Comparison of ENCODE assay signal across 12 cellular contexts in the genomic region with DNA sequence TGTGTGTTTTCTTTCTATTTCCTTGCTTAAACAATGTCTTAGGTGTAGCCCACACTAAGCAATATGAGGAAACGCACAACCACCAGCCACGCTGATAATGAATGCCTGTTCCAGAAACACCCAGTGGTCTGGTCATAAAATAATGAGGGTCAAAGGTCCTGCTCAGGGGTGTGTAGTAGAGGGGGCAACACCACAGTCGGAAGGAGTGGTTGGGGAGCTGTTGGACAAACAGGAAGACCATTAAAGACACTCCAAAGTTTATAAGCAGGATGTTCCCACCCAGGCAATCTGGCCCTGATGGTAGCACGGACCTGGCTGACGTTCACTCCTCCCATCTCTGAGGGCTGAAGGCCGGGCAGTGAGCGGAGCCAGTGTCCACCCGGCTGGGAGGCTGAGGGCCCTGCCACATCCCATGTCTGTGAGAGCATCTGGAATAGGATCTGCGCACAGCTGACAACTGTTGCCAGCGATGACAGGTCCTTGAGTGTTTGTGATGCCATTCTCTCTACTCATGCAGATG. TPM values are rescaled to one million over a fixed set of nuclear protein-coding genes. Genes with fewer than 3 reads are reported as not detected.
DNase-seq lines count a peak whose midpoint lies in the region; ATAC-seq, FAIRE-seq and TF ChIP-seq lines count a peak whose summit lies in the region.
"Had no signal": no experiment of that assay in that cellular context is flagged by ENCODE, and none has a peak within 500 bp of the region (broad histone marks: within the 10 kb centered on the region; RNA-seq: fewer than 3 reads in every experiment).

No MANE protein-coding gene starts in this region.

- H3K4me1 ChIP-seq in duodenal mucosa (ENCODE audit: control insufficient read depth in 1 of 2, insufficient read depth in 2 of 2, low read length in 2 of 2) (peaks cover 19 to 23% of the 10 kb centered on the region in 2 donors), HepG2 (ENCODE audit: insufficient read depth, low read length) (peaks cover 9% of the 10 kb centered on the region), stomach (peaks cover 0 to 15% (median 2%) of the 10 kb centered on the region in 4 donors)

- no peak for TF ChIP-seq POLR2A in HepG2 (IDR thresholded peaks at IDR 0.05; ENCODE audit: insufficient read depth in 1 of 2, low read depth in 2 of 2, low read length in 2 of 2)
- no peak for TF ChIP-seq POLR2A in stomach (IDR thresholded peaks at IDR 0.05)

- no peak for TF ChIP-seq RAD21 in HepG2 (CRISPR knock-in tag; IDR thresholded peaks at IDR 0.05)

- peak overlapping the region; percentile 77 for H3K27ac ChIP-seq in duodenal mucosa (ENCODE audit: low read depth, low read length)
- no peak overlapping the region for H3K27ac ChIP-seq in HepG2 (ENCODE audit: extremely low read length, insufficient read depth, low read length)
- H3K27ac ChIP-seq in stomach, result peak overlapping the region in 4 of 5 donors; percentile 60 to 79 (median 70)

- H3K79me2 ChIP-seq in HepG2 (ENCODE audit: insufficient read depth, low read length), result no peaks in the 10 kb centered on the region

- no TSS peak for BruUV-seq in HepG2 (replicated peaks; lab: Mats Ljungman, UMichigan)

- no peak for TF ChIP-seq CTCF in HepG2 (CRISPR knock-in tag; IDR thresholded peaks at IDR 0.05)
- no peak for TF ChIP-seq CTCF in stomach (IDR thresholded peaks at IDR 0.05)

- 42% methylated on average over 5 of the region's 10 CpGs for WGBS in HepG2 (ENCODE audit: low lambda C conversion rate)
- 67 to 79% (median 71%) methylated on average over 10 of the region's 10 CpGs for WGBS in stomach, 5 donors

- H3K36me3 ChIP-seq in duodenal mucosa (ENCODE audit: control insufficient read depth in 1 of 2, insufficient read depth in 2 of 2, low read length in 2 of 2) (no peaks in the 10 kb centered on the region), HepG2 (replicated peaks in 1 of 2; ENCODE audit: control insufficient read depth in 1 of 2, insufficient read depth in 2 of 2, low read length in 2 of 2) (no peaks in the 10 kb centered on the region), stomach (no peaks in the 10 kb centered on the region)

- no peak overlapping the region for H3K4me2 ChIP-seq in HepG2 (ENCODE audit: low read depth, low read length)

- intact Hi-C loops in HepG2 (cut with micrococcal nuclease; ENCODE audit: unreplicated experiment) (loop anchor here (10.0 kb wide), 1 partner anchor 676 kb away; no protein-coding TSS in a partner anchor), stomach (cut with DNase I; ENCODE audit: low total_unique reads) (loop anchor here (5.0 kb wide), 1 partner anchor 172 kb away; no protein-coding TSS in a partner anchor)

- peak; percentile 71 for ATAC-seq in HepG2
- no peak for ATAC-seq in GM21447 (IDR thresholded peaks at IDR 0.05; ENCODE audit: unreplicated experiment)
- ATAC-seq in GM19395 (IDR thresholded peaks at IDR 0.05; ENCODE audit: unreplicated experiment), result no peak
- ATAC-seq: HCT116 had no signal

- no peaks in the 10 kb centered on the region for H3K27me3 ChIP-seq in duodenal mucosa (ENCODE audit: control insufficient read depth in 1 of 2, insufficient read depth in 2 of 2, low read length in 2 of 2)
- peaks cover 3 to 7% of the 10 kb centered on the region in 2 experiments; a peak in 3 of 5 replicates for H3K27me3 ChIP-seq in HepG2 (ENCODE audit: control insufficient read depth in 1 of 2, insufficient read depth in 2 of 2, low read length in 2 of 2)
- no peaks in the 10 kb centered on the region for H3K27me3 ChIP-seq in stomach

- CTCF ChIA-PET in HepG2 (lab: Yijun Ruan, JAX; ENCODE audit: low intra/inter-chr PET ratio, low total read pairs), result no interaction called here

- DNase-seq in HTR-8/SVneo (ENCODE audit: insufficient read length, low spot score), result no peak
- DNase-seq in HepG2 (ENCODE audit: low spot score), result no peak
- DNase-seq in stomach, result no peak
- no peak for DNase-seq in NCI-H510A (lab: John Stamatoyannopoulos, UW)
- DNase-seq in NAMALWA (ENCODE audit: low spot score), result no peak
- DNase-seq: caudate nucleus, NCI-H2107 had no signal

- POLR2A ChIA-PET in HepG2 (lab: Yijun Ruan, JAX), result no interaction called here

- FAIRE-seq in HTR-8/SVneo (lab: Jason Lieb, UNC) (peak; percentile 20), HepG2 (lab: Jason Lieb, UNC) (no peak)
- FAIRE-seq: D721Med had no signal

- H3K9ac ChIP-seq in duodenal mucosa (ENCODE audit: low read depth in 1 of 2, low read length in 2 of 2) (peak overlapping the region in 1 of 2 donors; percentile 8), HepG2 (ENCODE audit: insufficient read depth, low read depth, low read length) (no peak overlapping the region)

- in situ Hi-C loops in HepG2 (cut with HindIII; ENCODE audit: extremely low pct_ligation_motif_present, low pct_unique_long_range_greater_than_20kb), result no loop called here

- H4K20me1 ChIP-seq in HepG2 (ENCODE audit: insufficient read depth, low read length), result no peaks in the 10 kb centered on the region

- no peaks in the 10 kb centered on the region for H3K9me3 ChIP-seq in duodenal mucosa (ENCODE audit: control insufficient read depth in 1 of 2, low read length in 2 of 2)
- H3K9me3 ChIP-seq in HepG2 (ENCODE audit: low read length), result no peaks in the 10 kb centered on the region
- no peaks in the 10 kb centered on the region for H3K9me3 ChIP-seq in stomach

- H2AFZ ChIP-seq in HepG2 (ENCODE audit: low read length), result no peak overlapping the region

- TF ChIP-seq EP300 in HepG2 (IDR thresholded peaks at IDR 0.05; ENCODE audit: low read depth in 2 of 2, low read length in 2 of 2) (no peak), HepG2 (CRISPR knock-in tag; IDR thresholded peaks at IDR 0.05; ENCODE audit: borderline replicate concordance) (no peak), stomach (IDR thresholded peaks at IDR 0.05) (no peak)

- H3K4me3 ChIP-seq in duodenal mucosa (ENCODE audit: low read depth in 1 of 2, low read length in 2 of 2) (no peak overlapping the region), HepG2 (replicated peaks in 1 of 3; ENCODE audit: insufficient read depth in 1 of 3, low read depth in 2 of 3, low read length in 3 of 3) (no peak overlapping the region), stomach (no peak overlapping the region)

TF ChIP-seq in HepG2, 621 proteins besides CTCF, POLR2A, EP300 and RAD21 (continues in another document):
- TF ChIP-seq SMARCE1 (IDR thresholded peaks at IDR 0.05; ENCODE audit: borderline replicate concordance), result no peak

RNA-seq across cellular contexts. Expression of a gene that starts 7.7 kb away (rescaled TPM):
- total RNA-seq in HepG2 (2016; rRNA removed; fragmentation: Illumina TruSeq; extraction: Trizol) (not detected in 2 replicates), stomach (1 to 10 TPM in 2 of 5 donors, under 1 TPM in 2, not detected in 1; under 0.01 to 1.2 (median 0.62) TPM)
- not detected in 2 replicates for total RNA-seq in HepG2 (2016; cell fraction: cytosol; rRNA removed; fragmentation: Illumina TruSeq; extraction: Trizol; ENCODE audit: low read depth)
- 0.02 TPM in 1 of 2 replicates, not detected in the other for total RNA-seq in HepG2 (2016; cell fraction: insoluble cytoplasmic fraction; rRNA removed; fragmentation: Illumina TruSeq; extraction: Trizol)
- 0.03 TPM in 1 of 2 replicates, not detected in the other for total RNA-seq in HepG2 (2016; cell fraction: membrane; rRNA removed; fragmentation: Illumina TruSeq; extraction: Trizol)
- total RNA-seq in HepG2 (2016; cell fraction: nucleus; rRNA removed; fragmentation: Illumina TruSeq; extraction: Trizol), result 0.06 TPM in 1 of 2 replicates, not detected in the other
- polyA plus RNA-seq in HepG2 (2011; rRNA removed) (0.01 TPM in 2 replicates), stomach (under 1 TPM in 2 of 3 donors, not detected in 1; 0.03 to 0.06 TPM)
- 0.04 TPM in 1 of 2 replicates, not detected in the other for polyA plus RNA-seq in HepG2 (2011; cell fraction: cytosol; rRNA removed)
- 0.09 and 0.11 TPM in 2 replicates for polyA plus RNA-seq in HepG2 (2011; cell fraction: nucleus; rRNA removed)
- 0.03 TPM in 1 of 2 replicates, not detected in the other for polyA plus RNA-seq in HepG2 (2012)
- not detected in 2 replicates for polyA plus RNA-seq in HepG2 (2016; cell fraction: cytosol; fragmentation: Illumina TruSeq; extraction: Trizol; ENCODE audit: low read depth)
- polyA plus RNA-seq in HepG2 (2016; cell fraction: insoluble cytoplasmic fraction; fragmentation: Illumina TruSeq; extraction: Trizol; ENCODE audit: low read depth), result not detected in 2 replicates
- polyA plus RNA-seq in HepG2 (2016; cell fraction: membrane; fragmentation: Illumina TruSeq; extraction: Trizol; ENCODE audit: low read depth), result not detected in 2 replicates
- not detected in 2 replicates for polyA plus RNA-seq in HepG2 (2016; cell fraction: nucleus; fragmentation: Illumina TruSeq; extraction: Trizol; ENCODE audit: insufficient read depth, low read depth)
- polyA minus RNA-seq in HepG2 (2011; rRNA and poly(A)+ RNA removed; ENCODE audit: low replicate concordance), result 0.02 and 0.50 TPM in 2 replicates
- polyA minus RNA-seq in HepG2 (2011; cell fraction: cytosol; rRNA and poly(A)+ RNA removed), result not detected in 2 replicates
- polyA minus RNA-seq in HepG2 (2011; cell fraction: nucleus; rRNA and poly(A)+ RNA removed), result 0.12 and 0.13 TPM in 2 replicates

RNA-seq across cellular contexts. Expression of a gene that starts 38.9 kb away (rescaled TPM):
- total RNA-seq in HepG2 (2016; rRNA removed; fragmentation: Illumina TruSeq; extraction: Trizol) (16.9 and 23.4 TPM in 2 replicates), stomach (10 to 100 TPM in 4 of 5 donors, 1 to 10 TPM in 1; 9.9 to 69.2 (median 21.1) TPM)
- 5.3 and 6.1 TPM in 2 replicates for total RNA-seq in HepG2 (2016; cell fraction: cytosol; rRNA removed; fragmentation: Illumina TruSeq; extraction: Trizol; ENCODE audit: low read depth)
- 18.0 and 19.9 TPM in 2 replicates for total RNA-seq in HepG2 (2016; cell fraction: insoluble cytoplasmic fraction; rRNA removed; fragmentation: Illumina TruSeq; extraction: Trizol)
- total RNA-seq in HepG2 (2016; cell fraction: membrane; rRNA removed; fragmentation: Illumina TruSeq; extraction: Trizol), result 8.5 and 9.4 TPM in 2 replicates
- total RNA-seq in HepG2 (2016; cell fraction: nucleus; rRNA removed; fragmentation: Illumina TruSeq; extraction: Trizol), result 22.2 and 23.7 TPM in 2 replicates
- polyA plus RNA-seq in HepG2 (2011; rRNA removed) (12.2 and 14.8 TPM in 2 replicates), stomach (1 to 10 TPM; 5.9 to 8.2 (median 7.9) TPM)
- polyA plus RNA-seq in HepG2 (2011; cell fraction: cytosol; rRNA removed), result 7.0 and 10.4 TPM in 2 replicates
- polyA plus RNA-seq in HepG2 (2011; cell fraction: nucleus; rRNA removed), result 10.9 and 14.7 TPM in 2 replicates
- polyA plus RNA-seq in HepG2 (2012), result 9.9 and 10.9 TPM in 2 replicates
- 7.2 and 8.7 TPM in 2 replicates for polyA plus RNA-seq in HepG2 (2016; cell fraction: cytosol; fragmentation: Illumina TruSeq; extraction: Trizol; ENCODE audit: low read depth)
- polyA plus RNA-seq in HepG2 (2016; cell fraction: insoluble cytoplasmic fraction; fragmentation: Illumina TruSeq; extraction: Trizol; ENCODE audit: low read depth), result 17.7 and 20.2 TPM in 2 replicates
- polyA plus RNA-seq in HepG2 (2016; cell fraction: membrane; fragmentation: Illumina TruSeq; extraction: Trizol; ENCODE audit: low read depth), result 7.8 and 8.6 TPM in 2 replicates
- 12.5 and 17.0 TPM in 2 replicates for polyA plus RNA-seq in HepG2 (2016; cell fraction: nucleus; fragmentation: Illumina TruSeq; extraction: Trizol; ENCODE audit: insufficient read depth, low read depth)
- 20.3 and 31.5 TPM in 2 replicates for polyA minus RNA-seq in HepG2 (2011; rRNA and poly(A)+ RNA removed; ENCODE audit: low replicate concordance)
- 11.4 and 15.3 TPM in 2 replicates for polyA minus RNA-seq in HepG2 (2011; cell fraction: cytosol; rRNA and poly(A)+ RNA removed)
- polyA minus RNA-seq in HepG2 (2011; cell fraction: nucleus; rRNA and poly(A)+ RNA removed), result 45.4 and 51.8 TPM in 2 replicates
